35 cellular contexts compared by ENCODE assay signal in genomic region chr7:186516-187113, GRCh38. TPM values are rescaled to one million over a fixed set of nuclear protein-coding genes. Genes with fewer than 3 reads are reported as not detected.
"Had no signal": no experiment of that assay in that cellular context is flagged by ENCODE, and none has a peak within 500 bp of the region (broad histone marks: within the 10 kb centered on the region; RNA-seq: fewer than 3 reads in every experiment).

No MANE protein-coding gene starts in this region.

- H3K9me3 ChIP-seq: ascending aorta, MG63, Peyer's patch had no signal

- DNase-seq: activated CD4-positive, alpha-beta T cell treated with anti-CD3 and anti-CD28 coated beads, Interleukin-2, amount 10 ng/mL, durations not matched to agents 24 days and 14 days; activated CD4-positive, alpha-beta T cell treated with anti-CD3 and anti-CD28 coated beads, Interleukin-2, amount 50 U/mL, for 4 hours; activated CD4-positive, CD25-positive, alpha-beta regulatory T cell; activated CD8-positive, alpha-beta T cell treated with anti-CD3 and anti-CD28 coated beads for 36 hours; activated gamma-delta T cell; activated naive CD4-positive, alpha-beta T cell treated with Interleukin-2 at 50 U/mL for 16 hours; activated naive CD8-positive, alpha-beta T cell treated with anti-CD3 and anti-CD28 coated beads, Interleukin-2, amount 10 ng/mL, durations not matched to agents 7 days and 5 days; activated T-cell treated with anti-CD3 and anti-CD28 coated beads, Interleukin-2, amount 50 U/mL, for 24 hours; amygdala; KG1; MG63; NCI-H1048; NCI-H1105 treated with DMSO at 0.1 percent for 48 hours; NCI-H1436; NCI-H1694; NCI-H1930; NCI-H2081 treated with DMSO at 0.1 percent for 48 hours; NCI-H345; NCI-H524 treated with DMSO at 0.1 percent for 48 hours; PC-3; Peyer's patch; SIG-M5; T-helper 1 cell; T-helper 2 cell; T-helper 9 cell had no signal

- H3K27me3 ChIP-seq: ascending aorta, cardiac muscle cell, MG63, Peyer's patch had no signal

- H3K4me1 Mint-ChIP-seq: activated CD4-positive, alpha-beta T cell treated with anti-CD3 and anti-CD28 coated beads, Interleukin-2, amount 10 ng/mL, durations not matched to agents 24 days and 14 days; central memory CD8-positive, alpha-beta T cell had no signal

- ATAC-seq: activated CD8-positive, alpha-beta T cell treated with anti-CD3 and anti-CD28 coated beads for 36 hours; PC-3; Right ventricle myocardium inferior; SK-N-SH treated with all-trans-retinoic acid at 6 μM for 48 hours had no signal

- H3K36me3 ChIP-seq: ascending aorta, cardiac muscle cell, Peyer's patch had no signal

- H3K4me3 ChIP-seq: ascending aorta, cardiac muscle cell, MG63, Peyer's patch had no signal

- H3K27ac Mint-ChIP-seq: activated CD4-positive, alpha-beta T cell treated with anti-CD3 and anti-CD28 coated beads, Interleukin-2, amount 10 ng/mL, durations not matched to agents 24 days and 14 days; activated CD8-positive, alpha-beta T cell treated with anti-CD3 and anti-CD28 coated beads for 36 hours; activated naive CD4-positive, alpha-beta T cell treated with anti-CD3 and anti-CD28 coated beads, Interleukin-2, amount 50 U/mL, for 24 hours; activated naive CD8-positive, alpha-beta T cell treated with anti-CD3 and anti-CD28 coated beads, Interleukin-2, amount 10 ng/mL, durations not matched to agents 7 days and 5 days; activated T-cell treated with anti-CD3 and anti-CD28 coated beads, Interleukin-2, amount 50 U/mL, for 24 hours; activated T-helper 2 cell treated with anti-CD3 and anti-CD28 coated beads, Interferon-gamma antibody, Interleukin-2, Interleukin-4, amounts not matched to agents 10 μg/mL and 5 μg/mL and 100 μg/mL, durations not matched to agents 14 hours and 24 hours and 36 hours had no signal

- H3K4me3 Mint-ChIP-seq: activated CD4-positive, alpha-beta T cell treated with anti-CD3 and anti-CD28 coated beads, Interleukin-2, amount 10 ng/mL, durations not matched to agents 24 days and 14 days; activated CD8-positive, alpha-beta T cell treated with anti-CD3 and anti-CD28 coated beads for 36 hours; activated naive CD4-positive, alpha-beta T cell treated with anti-CD3 and anti-CD28 coated beads, Interleukin-2, amount 50 U/mL, for 24 hours; activated naive CD8-positive, alpha-beta T cell treated with anti-CD3 and anti-CD28 coated beads, Interleukin-2, amount 10 ng/mL, durations not matched to agents 7 days and 5 days; activated T-cell treated with anti-CD3 and anti-CD28 coated beads, Interleukin-2, amount 50 U/mL, for 24 hours; central memory CD8-positive, alpha-beta T cell had no signal

- H3K9me3 Mint-ChIP-seq: activated CD4-positive, alpha-beta T cell treated with anti-CD3 and anti-CD28 coated beads, Interleukin-2, amount 10 ng/mL, durations not matched to agents 24 days and 14 days; activated CD8-positive, alpha-beta T cell treated with anti-CD3 and anti-CD28 coated beads for 36 hours; activated naive CD4-positive, alpha-beta T cell treated with anti-CD3 and anti-CD28 coated beads, Interleukin-2, amount 50 U/mL, for 24 hours; activated naive CD8-positive, alpha-beta T cell treated with anti-CD3 and anti-CD28 coated beads, Interleukin-2, amount 10 ng/mL, durations not matched to agents 7 days and 5 days; activated T-cell treated with anti-CD3 and anti-CD28 coated beads, Interleukin-2, amount 50 U/mL, for 24 hours; activated T-helper 2 cell treated with anti-CD3 and anti-CD28 coated beads, Interferon-gamma antibody, Interleukin-2, Interleukin-4, amounts not matched to agents 10 μg/mL and 5 μg/mL and 100 μg/mL, durations not matched to agents 14 hours and 24 hours and 36 hours; central memory CD8-positive, alpha-beta T cell had no signal

- H3K36me3 Mint-ChIP-seq: activated naive CD4-positive, alpha-beta T cell treated with anti-CD3 and anti-CD28 coated beads, Interleukin-2, amount 50 U/mL, for 24 hours; activated naive CD8-positive, alpha-beta T cell treated with anti-CD3 and anti-CD28 coated beads, Interleukin-2, amount 10 ng/mL, durations not matched to agents 7 days and 5 days had no signal

- H3K27ac ChIP-seq: ascending aorta, cardiac muscle cell, Peyer's patch, RWPE1, VCaP had no signal

RNA-seq across cellular contexts. Expression of gene FAM20C, which starts 5.8 kb away (rescaled TPM):
- total RNA-seq: SK-MEL-5 had no signal
